9 cellular contexts compared by ENCODE assay signal in the genomic region with DNA sequence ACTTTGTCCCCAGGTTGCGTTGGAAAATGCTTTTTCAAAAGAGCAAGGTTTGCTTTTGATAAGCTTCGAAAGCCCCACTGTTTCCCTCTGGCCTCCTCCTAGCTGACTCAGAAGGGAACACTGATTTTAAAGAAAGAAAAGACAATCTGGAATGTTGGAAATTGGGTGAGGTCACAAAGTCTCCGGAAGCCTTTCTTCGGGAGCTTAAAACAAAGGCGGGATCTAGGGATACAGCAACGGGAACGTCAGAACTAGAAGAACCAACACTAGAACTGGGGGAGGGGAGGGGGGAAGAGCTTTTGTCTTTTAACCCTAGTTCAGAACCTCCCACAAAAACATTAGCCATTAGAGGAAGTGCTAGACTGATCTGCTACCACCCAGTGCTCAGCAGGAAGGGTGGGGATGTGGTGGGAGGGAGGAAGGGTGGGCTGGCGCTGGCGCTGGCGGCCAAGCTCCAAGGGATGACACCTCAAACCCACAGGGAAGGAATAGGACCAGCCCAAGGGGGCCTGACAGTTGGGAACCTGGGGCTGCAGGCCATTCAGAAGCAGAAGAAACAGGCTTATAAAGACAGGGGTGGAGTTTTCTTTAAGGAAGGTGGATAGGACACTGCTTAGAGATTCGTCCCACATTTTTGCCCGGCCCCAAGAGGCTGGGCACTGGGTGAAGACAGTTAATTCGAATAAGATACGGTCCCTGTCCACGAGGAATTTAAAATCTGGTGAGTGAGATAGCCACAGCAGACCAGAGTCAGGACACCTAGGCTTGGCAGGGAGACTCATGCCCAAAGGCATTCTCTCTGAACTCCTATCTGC. TPM values are rescaled to one million over a fixed set of nuclear protein-coding genes. Genes with fewer than 3 reads are reported as not detected.
A peak's percentile ranks its signal among the peaks of the same experiment; 100 is the strongest.
DNase-seq lines count a peak whose midpoint lies in the region; ATAC-seq and FAIRE-seq lines count a peak whose summit lies in the region.
"Had no signal": no experiment of that assay in that cellular context is flagged by ENCODE, and none has a peak within 500 bp of the region (broad histone marks: within the 10 kb centered on the region; RNA-seq: fewer than 3 reads in every experiment).

No MANE protein-coding gene starts in this region.

- H3K36me3 ChIP-seq in small intestine (ENCODE audit: control insufficient read depth in 2 of 2, insufficient read depth in 2 of 2, low read length in 2 of 2), result no peaks in the 10 kb centered on the region

- peak overlapping the region; percentile 96 for H3K4me3 Mint-ChIP-seq in T-helper 1 cell treated with Interleukin-12 subunit alpha and Interleukin-12 subunit beta and Interleukin-4 antibody, amounts not matched to agents 30 μg/mL and 1 μg/mL, for 36 hours

- ATAC-seq in GM19467 (IDR thresholded peaks at IDR 0.05; ENCODE audit: unreplicated experiment), result peak; percentile 38

- peaks cover 18% of the 10 kb centered on the region for H3K9me3 Mint-ChIP-seq in T-helper 1 cell treated with Interleukin-12 subunit alpha and Interleukin-12 subunit beta and Interleukin-4 antibody, amounts not matched to agents 30 μg/mL and 1 μg/mL, for 36 hours

- FAIRE-seq in small intestine (lab: Jason Lieb, UNC), result no peak
- FAIRE-seq: colon had no signal

- H3K36me3 Mint-ChIP-seq in T-helper 1 cell treated with Interleukin-12 subunit alpha and Interleukin-12 subunit beta and Interleukin-4 antibody, amounts not matched to agents 30 μg/mL and 1 μg/mL, for 36 hours (ENCODE audit: low read depth), result peaks cover 51% of the 10 kb centered on the region

- peaks cover 3 to 8% of the 10 kb centered on the region in 2 donors for H3K4me1 ChIP-seq in small intestine (ENCODE audit: control insufficient read depth in 2 of 2, insufficient read depth in 1 of 2, low read depth in 1 of 2, low read length in 1 of 2)

- H3K4me1 Mint-ChIP-seq in T-helper 1 cell treated with Interleukin-12 subunit alpha and Interleukin-12 subunit beta and Interleukin-4 antibody, amounts not matched to agents 30 μg/mL and 1 μg/mL, for 36 hours (ENCODE audit: low read depth), result peaks cover 58% of the 10 kb centered on the region

- H3K27ac ChIP-seq in small intestine (ENCODE audit: low read depth in 1 of 2, low read length in 1 of 2), result peak overlapping the region; percentile 98

- peak overlapping the region; percentile 91 for H3K27ac Mint-ChIP-seq in T-helper 1 cell treated with Interleukin-12 subunit alpha and Interleukin-12 subunit beta and Interleukin-4 antibody, amounts not matched to agents 30 μg/mL and 1 μg/mL, for 36 hours

- H3K4me3 ChIP-seq in small intestine (ENCODE audit: low read depth in 1 of 2, low read length in 2 of 2), result peak overlapping the region; percentile 74 to 88

- no peaks in the 10 kb centered on the region for H3K27me3 Mint-ChIP-seq in T-helper 1 cell treated with Interleukin-12 subunit alpha and Interleukin-12 subunit beta and Interleukin-4 antibody, amounts not matched to agents 30 μg/mL and 1 μg/mL, for 36 hours (ENCODE audit: low read depth)

- H3K9me3 ChIP-seq in small intestine (ENCODE audit: control insufficient read depth, low read depth), result no peaks in the 10 kb centered on the region

- WGBS in small intestine, 3 donors, result 4 to 6% (median 6%) methylated on average over 15 of the region's 15 CpGs

- DNase-seq in DMS79 (lab: John Stamatoyannopoulos, UW), result peak; percentile 26
- DNase-seq in HuH-7.5 (ENCODE audit: low spot score), result peak; percentile 49
- DNase-seq in cerebellar cortex (ENCODE audit: low spot score), result peak; percentile 57
- peak; percentile 75 for DNase-seq in iris pigment epithelial cell (ENCODE audit: low read depth)
- peak; percentile 73 for DNase-seq in small intestine
- DNase-seq in NCI-H2196 treated with DMSO at 0.1 percent for 48 hours (lab: John Stamatoyannopoulos, UW; ENCODE audit: unreplicated experiment), result no peak

- H3K27me3 ChIP-seq in small intestine (ENCODE audit: control insufficient read depth in 2 of 2, insufficient read depth in 2 of 2, low read length in 2 of 2), result no peaks in the 10 kb centered on the region

RNA-seq across cellular contexts. Expression of a gene that starts 1.7 kb away (rescaled TPM):
- 1,000 to 10,000 TPM; 2,319 to 3,566 (median 2,983) TPM for polyA plus RNA-seq in small intestine

RNA-seq across cellular contexts. Expression of a gene that starts 26.2 kb away (rescaled TPM):
- polyA plus RNA-seq in small intestine, result 10 to 100 TPM in 1 of 3 donors, 1 to 10 TPM in 2; 2.0 to 25.6 (median 2.7) TPM
